ENCODE assay signal across 10 cellular contexts in the genomic region with DNA sequence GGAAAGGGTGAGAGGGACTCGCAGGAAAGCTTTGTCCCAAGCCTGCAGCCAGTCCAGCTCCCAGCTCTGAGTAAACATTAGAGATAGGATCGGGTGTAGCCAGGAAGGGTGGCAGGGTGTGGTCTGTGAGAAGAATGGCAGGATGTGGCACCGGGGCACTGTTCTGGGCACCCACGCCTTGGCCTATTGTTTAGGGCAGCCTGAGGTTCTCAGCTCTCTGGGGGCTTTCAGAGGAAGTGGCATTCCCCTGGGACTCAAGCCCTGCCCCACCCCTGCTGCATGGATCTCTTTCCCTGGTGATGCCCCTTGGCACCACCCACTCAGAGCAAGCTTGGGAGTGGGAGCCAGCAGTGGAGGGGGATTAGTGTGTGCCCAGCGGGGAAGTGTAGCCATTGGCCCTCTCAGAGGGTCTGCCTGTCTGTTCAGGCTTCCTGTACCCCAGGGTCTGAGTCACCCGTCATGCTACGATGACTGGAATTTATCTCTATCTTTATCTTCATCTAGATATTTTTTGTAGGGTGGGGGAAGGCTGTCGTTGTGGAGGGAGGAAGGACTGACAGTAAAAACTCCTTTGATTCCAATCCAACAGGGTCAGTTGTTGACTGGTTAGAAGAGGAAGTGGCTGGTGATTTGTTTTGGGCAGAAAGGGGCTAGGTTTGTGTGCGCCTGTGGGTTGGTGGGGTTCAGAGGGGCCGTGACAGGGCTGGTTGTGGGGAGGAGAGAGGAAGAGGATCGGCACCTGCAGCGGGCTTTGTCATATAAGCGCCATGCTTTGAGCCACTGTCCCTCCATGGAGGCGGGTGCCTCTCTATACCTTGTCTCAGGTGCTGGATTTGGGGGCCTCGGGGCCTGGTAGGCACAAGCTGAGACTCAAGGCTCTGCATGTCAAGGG. TPM values are rescaled to one million over a fixed set of nuclear protein-coding genes. Genes with fewer than 3 reads are reported as not detected.
A peak's percentile ranks its signal among the peaks of the same experiment; 100 is the strongest.
DNase-seq lines count a peak whose midpoint lies in the region; ATAC-seq and TF ChIP-seq lines count a peak whose summit lies in the region.
"Had no signal": no experiment of that assay in that cellular context is flagged by ENCODE, and none has a peak within 500 bp of the region (broad histone marks: within the 10 kb centered on the region; RNA-seq: fewer than 3 reads in every experiment).

No MANE protein-coding gene starts in this region.

- peaks cover 64% of the 10 kb centered on the region for H3K4me1 ChIP-seq in upper lobe of right lung
- H3K4me1 ChIP-seq in BE2C: no peaks in the 10 kb centered on the region

- no peaks in the 10 kb centered on the region for H3K9me3 Mint-ChIP-seq in activated naive CD4-positive, alpha-beta T cell treated with anti-CD3 and anti-CD28 coated beads, Interleukin-2, amount 50 U/mL, for 72 hours
- H3K9me3 Mint-ChIP-seq: brain had no signal

- in situ Hi-C loops in GM13977 (cut with MboI; ENCODE audit: low pct_unique_long_range_greater_than_20kb, low sequenced_read_pairs, unreplicated experiment): no loop called here

- H3K36me3 Mint-ChIP-seq in activated naive CD4-positive, alpha-beta T cell treated with anti-CD3 and anti-CD28 coated beads, Interleukin-2, amount 50 U/mL, for 72 hours: no peaks in the 10 kb centered on the region
- H3K36me3 Mint-ChIP-seq: brain had no signal

- TF ChIP-seq CTCF in upper lobe of right lung (IDR thresholded peaks at IDR 0.05) (no peak), GM13977 (IDR thresholded peaks at IDR 0.05; ENCODE audit: extremely low read depth, insufficient read depth, missing control alignments) (no peak), BE2C (IDR thresholded peaks at IDR 0.05; ENCODE audit: low read depth, low read length) (no peak)

- intact Hi-C loops in left colon (cut with DNase I, micrococcal nuclease) (no loop called here), upper lobe of right lung (cut with DNase I) (no loop called here)

- peak; percentile 29 to 47 for ATAC-seq in activated naive CD4-positive, alpha-beta T cell treated with anti-CD3 and anti-CD28 coated beads, Interleukin-2, amount 50 U/mL, for 72 hours
- peak; percentile 92 for ATAC-seq in left colon
- peak; percentile 72 for ATAC-seq in upper lobe of right lung
- ATAC-seq in HG02571 (IDR thresholded peaks at IDR 0.05; ENCODE audit: unreplicated experiment): no peak

- peak; percentile 18 for DNase-seq in activated gamma-delta T cell treated with Interleukin-2 at 50 U/mL for 16 hours
- DNase-seq in activated gamma-delta T cell (lab: John Stamatoyannopoulos, UW): no peak
- DNase-seq in activated naive CD4-positive, alpha-beta T cell treated with anti-CD3 and anti-CD28 coated beads, Interleukin-2, amount 50 U/mL, for 72 hours (ENCODE audit: low spot score in 2 of 2): no peak
- DNase-seq in left colon: peak; percentile 70 to 73
- no peak for DNase-seq in upper lobe of right lung
- no peak for DNase-seq in GM13977 (ENCODE audit: low spot score)
- DNase-seq in BE2C: no peak

- H3K36me3 ChIP-seq in upper lobe of right lung (no peaks in the 10 kb centered on the region), BE2C (no peaks in the 10 kb centered on the region)

- H3K27ac ChIP-seq in upper lobe of right lung: peak overlapping the region; percentile 83
- H3K27ac ChIP-seq: KMS-11 had no signal

- H3K9me3 ChIP-seq in upper lobe of right lung (no peaks in the 10 kb centered on the region), BE2C (no peaks in the 10 kb centered on the region)

- H3K27me3 ChIP-seq in upper lobe of right lung (no peaks in the 10 kb centered on the region), BE2C (no peaks in the 10 kb centered on the region)

- peak overlapping the region; percentile 2 to 84 for H3K27ac Mint-ChIP-seq in activated naive CD4-positive, alpha-beta T cell treated with anti-CD3 and anti-CD28 coated beads, Interleukin-2, amount 50 U/mL, for 72 hours

- H3K4me3 ChIP-seq in upper lobe of right lung: no peak overlapping the region
- H3K4me3 ChIP-seq in BE2C (ENCODE audit: low read depth, low read length): no peak overlapping the region

RNA-seq across cellular contexts. Expression of a gene that starts 31.7 kb away (rescaled TPM):
- total RNA-seq in activated naive CD4-positive, alpha-beta T cell treated with anti-CD3 and anti-CD28 coated beads, Interleukin-2, amount 50 U/mL, for 72 hours: under 1 TPM in 1 of 2 donors, not detected in 1; 0.73 TPM
- total RNA-seq in left colon (10 to 100 TPM; 36.2 to 38.4 TPM), upper lobe of right lung (76.3 TPM)
- polyA plus RNA-seq in BE2C (2012; ENCODE audit: insufficient read depth, insufficient read length, low read depth): 0.22 TPM

RNA-seq across cellular contexts. Expression of a gene that starts 47.3 kb away (rescaled TPM):
- 1 to 10 TPM in 1 of 2 donors, under 1 TPM in 1; 0.84 to 1.6 TPM for total RNA-seq in activated naive CD4-positive, alpha-beta T cell treated with anti-CD3 and anti-CD28 coated beads, Interleukin-2, amount 50 U/mL, for 72 hours
- total RNA-seq in left colon (1 to 10 TPM; 1.6 to 1.7 TPM), upper lobe of right lung (3.6 TPM)
- polyA plus RNA-seq in BE2C (2012; ENCODE audit: insufficient read depth, insufficient read length, low read depth): 0.97 TPM

Comparison
In these comparisons a context has a peak if more than half of its experiments do, and no peak if none do; other contexts are left out.
1. DNase-seq: peak in activated gamma-delta T cell treated with Interleukin-2 at 50 U/mL for 16 hours (single experiment) and left colon (2 of 2); none in activated gamma-delta T cell (single experiment), activated naive CD4-positive, alpha-beta T cell treated with anti-CD3 and anti-CD28 coated beads, Interleukin-2, amount 50 U/mL, for 72 hours (0 of 2), upper lobe of right lung (single experiment), GM13977 (single experiment) and BE2C (single experiment).
2. RNA of a gene that starts 31.7 kb away (total RNA-seq): 76.3 TPM in upper lobe of right lung (single experiment) and 36.2 to 38.4 TPM in left colon; 0.73 TPM in activated naive CD4-positive, alpha-beta T cell treated with anti-CD3 and anti-CD28 coated beads, Interleukin-2, amount 50 U/mL, for 72 hours; every median in the first group is over 10 times any median in the second.